ENCODE assay signal across 12 cellular contexts in genomic region chr10:91614254-91614624, GRCh38. TPM values are rescaled to one million over a fixed set of nuclear protein-coding genes. Genes with fewer than 3 reads are reported as not detected.
DNase-seq lines count a peak whose midpoint lies in the region; ATAC-seq and TF ChIP-seq lines count a peak whose summit lies in the region.
"Had no signal": no experiment of that assay in that cellular context is flagged by ENCODE, and none has a peak within 500 bp of the region (broad histone marks: within the 10 kb centered on the region; RNA-seq: fewer than 3 reads in every experiment).

No MANE protein-coding gene starts in this region.

- H3K27me3 ChIP-seq in RWPE2 (ENCODE audit: insufficient read depth, poor library complexity, severe bottlenecking) (no peaks in the 10 kb centered on the region), esophagus muscularis mucosa (no peaks in the 10 kb centered on the region), parathyroid adenoma (ENCODE audit: control insufficient read depth, insufficient read depth, low read length) (no peaks in the 10 kb centered on the region), body of pancreas (no peaks in the 10 kb centered on the region), BE2C (no peaks in the 10 kb centered on the region)
- H3K27me3 ChIP-seq: pancreas had no signal

- H3K9ac ChIP-seq in parathyroid adenoma, result no peak overlapping the region

- no peaks in the 10 kb centered on the region for H3K79me2 ChIP-seq in parathyroid adenoma

- ATAC-seq in RWPE2 (ENCODE audit: low read depth), result peak; percentile 5; the same call in 1 of the 3 replicates
- ATAC-seq in HG03460 (IDR thresholded peaks at IDR 0.05; ENCODE audit: unreplicated experiment), result no peak
- no peak for ATAC-seq in body of pancreas
- ATAC-seq: activated naive CD8-positive, alpha-beta T cell treated with anti-CD3 and anti-CD28 coated beads, Interleukin-2, amount 50 U/mL, for 24 hours; pancreas had no signal

- H2AFZ ChIP-seq in parathyroid adenoma, result peak overlapping the region; percentile 45

- peak; percentile 60 for DNase-seq in AG20443 (ENCODE audit: low spot score)
- DNase-seq in RWPE2 (ENCODE audit: low spot score), result no peak
- no peak for DNase-seq in esophagus muscularis mucosa (ENCODE audit: extremely low spot score)
- DNase-seq in body of pancreas, result no peak
- DNase-seq in islet precursor cell, result no peak
- DNase-seq in BE2C, result no peak
- DNase-seq: activated naive CD8-positive, alpha-beta T cell treated with anti-CD3 and anti-CD28 coated beads, Interleukin-2, amount 50 U/mL, for 24 hours; NCI-H2107; pancreas had no signal

- intact Hi-C loops in esophagus muscularis mucosa (cut with DNase I) (no loop called here), body of pancreas (cut with DNase I) (no loop called here)

- TF ChIP-seq POLR2A in esophagus muscularis mucosa (IDR thresholded peaks at IDR 0.05; ENCODE audit: low read depth) (no peak), body of pancreas (IDR thresholded peaks at IDR 0.05) (no peak)

- H3K4me3 ChIP-seq in RWPE2 (ENCODE audit: severe bottlenecking) (no peak overlapping the region), esophagus muscularis mucosa (no peak overlapping the region), parathyroid adenoma (ENCODE audit: low read depth, low read length) (no peak overlapping the region), body of pancreas (no peak overlapping the region), BE2C (ENCODE audit: low read depth, low read length) (no peak overlapping the region)
- H3K4me3 ChIP-seq: pancreas had no signal

- 21% methylated on average over 2 of the region's 2 CpGs for WGBS in esophagus muscularis mucosa
- WGBS in body of pancreas, 2 donors, result 81 to 88% methylated on average over 2 of the region's 2 CpGs

- H3K4me2 ChIP-seq in parathyroid adenoma (ENCODE audit: low read length), result no peak overlapping the region

- H3K9me3 ChIP-seq in RWPE2 (ENCODE audit: severe bottlenecking) (no peaks in the 10 kb centered on the region), esophagus muscularis mucosa (no peaks in the 10 kb centered on the region), parathyroid adenoma (ENCODE audit: control insufficient read depth, low read length) (no peaks in the 10 kb centered on the region), body of pancreas (no peaks in the 10 kb centered on the region), BE2C (no peaks in the 10 kb centered on the region)
- H3K9me3 ChIP-seq: pancreas had no signal

- TF ChIP-seq CTCF in RWPE2 (IDR thresholded peaks at IDR 0.05; ENCODE audit: poor library complexity, severe bottlenecking) (no peak), esophagus muscularis mucosa (IDR thresholded peaks at IDR 0.05) (no peak), parathyroid adenoma (IDR thresholded peaks at IDR 0.05) (no peak), body of pancreas (IDR thresholded peaks at IDR 0.05) (no peak), BE2C (IDR thresholded peaks at IDR 0.05; ENCODE audit: low read depth, low read length) (no peak)

- peak overlapping the region; percentile 90 for H3K27ac ChIP-seq in RWPE2 (ENCODE audit: poor library complexity, severe bottlenecking)
- H3K27ac ChIP-seq in esophagus muscularis mucosa (replicated peaks in 1 of 4), result peak overlapping the region; percentile 67 to 75 (median 73)
- no peak overlapping the region for H3K27ac ChIP-seq in parathyroid adenoma
- H3K27ac ChIP-seq in body of pancreas, result no peak overlapping the region
- H3K27ac ChIP-seq: pancreas had no signal

- H3K36me3 ChIP-seq in RWPE2 (ENCODE audit: low read depth) (no peaks in the 10 kb centered on the region), esophagus muscularis mucosa (peaks cover 0 to under 1% (median 0%) of the 10 kb centered on the region in 4 donors), parathyroid adenoma (ENCODE audit: control insufficient read depth, insufficient read depth, low read length) (peaks cover 4% of the 10 kb centered on the region), body of pancreas (replicated peaks in 1 of 2; ENCODE audit: insufficient read depth in 1 of 2, low read depth in 2 of 2) (no peaks in the 10 kb centered on the region), BE2C (no peaks in the 10 kb centered on the region)
- H3K36me3 ChIP-seq: pancreas had no signal

- no peak for TF ChIP-seq EP300 in esophagus muscularis mucosa (IDR thresholded peaks at IDR 0.05)

- peaks cover 50% of the 10 kb centered on the region for H3K4me1 ChIP-seq in RWPE2 (ENCODE audit: insufficient read depth, poor library complexity, severe bottlenecking)
- peaks cover 27 to 47% (median 44%) of the 10 kb centered on the region in 4 donors for H3K4me1 ChIP-seq in esophagus muscularis mucosa
- H3K4me1 ChIP-seq in parathyroid adenoma, result peaks cover 20% of the 10 kb centered on the region
- H3K4me1 ChIP-seq in body of pancreas, result peaks cover 7% of the 10 kb centered on the region
- H3K4me1 ChIP-seq in BE2C, result peaks cover 4% of the 10 kb centered on the region; the same call in 1 of the 2 replicates

RNA-seq across cellular contexts. Expression of gene PPP1R3C, which starts 18.6 kb away (rescaled TPM):
- total RNA-seq in esophagus muscularis mucosa, result 100 to 1,000 TPM in 1 of 4 donors, 10 to 100 TPM in 3; 46.7 to 111 (median 87.8) TPM
- 10 to 100 TPM in 1 of 2 donors, 1 to 10 TPM in 1; 9.6 to 15.6 TPM for total RNA-seq in body of pancreas
- polyA plus RNA-seq in BE2C (2012; ENCODE audit: insufficient read depth, insufficient read length, low read depth), result 9.2 TPM
- total RNA-seq: OCI-LY7 had no signal

Comparison
In these comparisons a context has a peak if more than half of its experiments do, and no peak if none do; other contexts are left out.
1. H3K27ac ChIP-seq: peak in RWPE2 (single experiment) and esophagus muscularis mucosa (4 of 4); none in parathyroid adenoma (single experiment) and body of pancreas (0 of 4).